In genomic region chr10:14560274-14560673, GRCh38 we compare ENCODE assay signal across 9 cellular contexts.
DNase-seq lines count a peak whose midpoint lies in the region; ATAC-seq and TF ChIP-seq lines count a peak whose summit lies in the region.
"Had no signal": no experiment of that assay in that cellular context is flagged by ENCODE, and none has a peak within 500 bp of the region (broad histone marks: within the 10 kb centered on the region; RNA-seq: fewer than 3 reads in every experiment).

No MANE protein-coding gene starts in this region.

- no peak for TF ChIP-seq POLR2A in HCT116 (IDR thresholded peaks at IDR 0.05; ENCODE audit: borderline replicate concordance, extremely low read depth, insufficient read depth, insufficient read length)

- in situ Hi-C loops in brain microvascular endothelial cell (cut with HindIII; ENCODE audit: low pct_ligation_motif_present, low sequenced_read_pairs): no loop called here

- no peaks in the 10 kb centered on the region for H3K27me3 Mint-ChIP-seq in natural killer cell treated with Interleukin-12 subunit alpha and Interleukin-12 subunit beta and Interleukin-15 and Interleukin-18, amount 100 ng/mL, for 72 hours

- no peak for TF ChIP-seq RAD21 in HCT116 (IDR thresholded peaks at IDR 0.05; ENCODE audit: low read depth)

- peaks cover 24% of the 10 kb centered on the region for H3F3A ChIP-seq in SU-DHL-6 (ENCODE audit: insufficient read depth)

- intact Hi-C loops in HCT116 (cut with micrococcal nuclease): no loop called here

- no peaks in the 10 kb centered on the region for H3K9me3 ChIP-seq in HCT116 (ENCODE audit: control insufficient read depth in 1 of 2, insufficient read depth in 1 of 2, low read depth in 1 of 2, low read length in 2 of 2)
- no peaks in the 10 kb centered on the region for H3K9me3 ChIP-seq in SU-DHL-6 (ENCODE audit: insufficient read depth, low read length)
- H3K9me3 ChIP-seq: SJCRH30 had no signal

- H3K36me3 ChIP-seq in HCT116 (ENCODE audit: control insufficient read depth in 1 of 2, insufficient read depth in 2 of 2, low read length in 2 of 2): no peaks in the 10 kb centered on the region
- H3K36me3 ChIP-seq in SU-DHL-6 (ENCODE audit: low read length): peaks cover 14% of the 10 kb centered on the region
- H3K36me3 ChIP-seq in brain microvascular endothelial cell (replicated peaks): no peaks in the 10 kb centered on the region
- H3K36me3 ChIP-seq: SJCRH30 had no signal

- TF ChIP-seq CTCF in HCT116 (IDR thresholded peaks at IDR 0.05 in 2 of 3, conservative IDR thresholded peaks at IDR 0.05 in 1 of 3; ENCODE audit: borderline replicate concordance in 1 of 3, insufficient read depth in 1 of 3, low read depth in 2 of 3, low read length in 2 of 3) (no peak), SU-DHL-6 (IDR thresholded peaks at IDR 0.05; ENCODE audit: insufficient read depth, low read length, poor library complexity, severe bottlenecking) (no peak), brain microvascular endothelial cell (IDR thresholded peaks at IDR 0.05; ENCODE audit: low read depth, low read length, missing control alignments) (peak; percentile 38)

- H3K9me2 ChIP-seq in HCT116 (ENCODE audit: insufficient read depth) (no peaks in the 10 kb centered on the region), SU-DHL-6 (replicated peaks; ENCODE audit: insufficient read depth, low read length) (no peaks in the 10 kb centered on the region)

- peak; percentile 28 for DNase-seq in HCT116 (ENCODE audit: low read depth, low spot score)
- DNase-seq in brain microvascular endothelial cell: no peak
- peak; percentile 90 for DNase-seq in natural killer cell treated with Interleukin-12 subunit alpha and Interleukin-12 subunit beta and Interleukin-15 and Interleukin-18, amount 100 ng/mL, for 72 hours (ENCODE audit: low spot score)
- DNase-seq in NCI-H2171 (lab: John Stamatoyannopoulos, UW): no peak

- H3K4me1 Mint-ChIP-seq in natural killer cell treated with Interleukin-12 subunit alpha and Interleukin-12 subunit beta and Interleukin-15 and Interleukin-18, amount 100 ng/mL, for 72 hours (ENCODE audit: low read depth in 2 of 2): peaks cover 83 to 94% of the 10 kb centered on the region in 2 donors

- POLR2A ChIA-PET in HCT116 (lab: Charles Lee): no interaction called here

- H3K27ac ChIP-seq in HCT116 (ENCODE audit: low read depth, low read length) (no peak overlapping the region), SU-DHL-6 (ENCODE audit: low read depth, low read length) (peak overlapping the region; percentile 52; the same call in 1 of the 2 replicates), brain microvascular endothelial cell (no peak overlapping the region)
- H3K27ac ChIP-seq: SJCRH30 had no signal

- H2AFZ ChIP-seq in HCT116 (ENCODE audit: low read depth, low read length, poor library complexity, severe bottlenecking) (no peak overlapping the region), SU-DHL-6 (ENCODE audit: low read depth, low read length, severe bottlenecking) (no peak overlapping the region)

- no peak overlapping the region for H3K4me3 ChIP-seq in HCT116 (replicated peaks in 1 of 2; ENCODE audit: low read depth in 1 of 2, low read length in 2 of 2)
- no peak overlapping the region for H3K4me3 ChIP-seq in SU-DHL-6 (ENCODE audit: insufficient read depth, low read length, poor library complexity, severe bottlenecking)
- no peak overlapping the region for H3K4me3 ChIP-seq in brain microvascular endothelial cell (ENCODE audit: low read depth, low read length)
- H3K4me3 ChIP-seq: SJCRH30 had no signal

- H3K79me2 ChIP-seq in HCT116 (ENCODE audit: insufficient read depth, low read length): no peaks in the 10 kb centered on the region
- H3K79me2 ChIP-seq in SU-DHL-6 (ENCODE audit: insufficient read depth, low read length): peaks cover 100% of the 10 kb centered on the region

- peak overlapping the region; percentile 89 for H3K4me3 Mint-ChIP-seq in natural killer cell treated with Interleukin-12 subunit alpha and Interleukin-12 subunit beta and Interleukin-15 and Interleukin-18, amount 100 ng/mL, for 72 hours

- no TSS peak for BruUV-seq in HCT116 (replicated peaks; lab: Mats Ljungman, UMichigan)

- no peak overlapping the region for H3K9ac ChIP-seq in HCT116 (ENCODE audit: low read length)
- H3K9ac ChIP-seq in SU-DHL-6 (ENCODE audit: low read length): peak overlapping the region; percentile 17

- ATAC-seq in HCT116 (peak; percentile 81), HG03378 (IDR thresholded peaks at IDR 0.05; ENCODE audit: unreplicated experiment) (no peak), GM21619 (IDR thresholded peaks at IDR 0.05; ENCODE audit: unreplicated experiment) (no peak), GM21528 (IDR thresholded peaks at IDR 0.05; ENCODE audit: low FRiP score, unreplicated experiment) (no peak)
- peak; percentile 79 to 89 for ATAC-seq in natural killer cell treated with Interleukin-12 subunit alpha and Interleukin-12 subunit beta and Interleukin-15 and Interleukin-18, amount 100 ng/mL, for 72 hours

- peaks cover 0 to 11% of the 10 kb centered on the region in 2 experiments; a peak in 1 of 4 replicates for H3K4me1 ChIP-seq in HCT116 (ENCODE audit: control insufficient read depth in 1 of 2, insufficient read depth in 2 of 2, low read length in 2 of 2)
- H3K4me1 ChIP-seq: SJCRH30 had no signal

- RAD21 ChIA-PET in HCT116 (lab: Charles Lee; ENCODE audit: low non-redundant PET in 1 of 2, low total read pairs in 2 of 2, uncharacterized antibody in 2 of 2, unreplicated experiment in 2 of 2): no interaction called here

- H3K36me3 Mint-ChIP-seq in natural killer cell treated with Interleukin-12 subunit alpha and Interleukin-12 subunit beta and Interleukin-15 and Interleukin-18, amount 100 ng/mL, for 72 hours: peaks cover 10% of the 10 kb centered on the region

- H3K27ac Mint-ChIP-seq in natural killer cell treated with Interleukin-12 subunit alpha and Interleukin-12 subunit beta and Interleukin-15 and Interleukin-18, amount 100 ng/mL, for 72 hours: peak overlapping the region; percentile 96 to 99

- CTCF ChIA-PET in HCT116 (lab: Charles Lee): no interaction called here

- H3K27me3 ChIP-seq in HCT116 (ENCODE audit: insufficient read depth, low read length) (no peaks in the 10 kb centered on the region), SU-DHL-6 (ENCODE audit: low read length) (no peaks in the 10 kb centered on the region), brain microvascular endothelial cell (replicated peaks) (no peaks in the 10 kb centered on the region)
- H3K27me3 ChIP-seq: SJCRH30 had no signal

- no peak overlapping the region for H3K4me2 ChIP-seq in HCT116 (ENCODE audit: low read length)
- peak overlapping the region; percentile 57 for H3K4me2 ChIP-seq in SU-DHL-6 (ENCODE audit: low read depth, low read length, poor library complexity, severe bottlenecking)

- no peaks in the 10 kb centered on the region for H3K9me3 Mint-ChIP-seq in natural killer cell treated with Interleukin-12 subunit alpha and Interleukin-12 subunit beta and Interleukin-15 and Interleukin-18, amount 100 ng/mL, for 72 hours

- H4K20me1 ChIP-seq in HCT116 (ENCODE audit: insufficient read depth) (no peaks in the 10 kb centered on the region), SU-DHL-6 (ENCODE audit: low read depth, low read length) (peaks cover 59% of the 10 kb centered on the region)

TF ChIP-seq in HCT116, 20 proteins besides CTCF, POLR2A, EP300 and RAD21:
- TF ChIP-seq CEBPB (IDR thresholded peaks at IDR 0.05; ENCODE audit: low read depth) (peak; percentile 60), FOSL1 (IDR thresholded peaks at IDR 0.05; ENCODE audit: low read depth) (peak; percentile 43), MAX (IDR thresholded peaks at IDR 0.05) (peak; percentile 1; the same call in 1 of the 2 replicates), YY1 (IDR thresholded peaks at IDR 0.05; ENCODE audit: extremely low read depth, insufficient replicate concordance, low read depth, low read length) (no peak)

Comparison
In these comparisons a context has a peak if more than half of its experiments do, and no peak if none do; other contexts are left out.
1. ATAC-seq: peak in HCT116 (single experiment) and natural killer cell treated with Interleukin-12 subunit alpha and Interleukin-12 subunit beta and Interleukin-15 and Interleukin-18, amount 100 ng/mL, for 72 hours (2 of 2); none in HG03378 (single experiment), GM21619 (single experiment) and GM21528 (single experiment).
2. DNase-seq: peak in HCT116 (single experiment) and natural killer cell treated with Interleukin-12 subunit alpha and Interleukin-12 subunit beta and Interleukin-15 and Interleukin-18, amount 100 ng/mL, for 72 hours (single experiment); none in brain microvascular endothelial cell (single experiment) and NCI-H2171 (single experiment).